9 cellular contexts compared by ENCODE assay signal in genomic region chr3:133479895-133480669, GRCh38.
DNase-seq lines count a peak whose midpoint lies in the region; ATAC-seq and TF ChIP-seq lines count a peak whose summit lies in the region.
"Had no signal": no experiment of that assay in that cellular context is flagged by ENCODE, and none has a peak within 500 bp of the region (broad histone marks: within the 10 kb centered on the region; RNA-seq: fewer than 3 reads in every experiment).

No MANE protein-coding gene starts in this region.

- peaks cover 15% of the 10 kb centered on the region for H3K9me3 ChIP-seq in OCI-LY7 (ENCODE audit: low read length)

- TSS peak; percentile 50 for BruUV-seq in OCI-LY7 (replicated peaks; lab: Mats Ljungman, UMichigan)

- H3K4me1 Mint-ChIP-seq in progenitor cell of endocrine pancreas (ENCODE audit: low read depth) = peaks cover 43% of the 10 kb centered on the region

- H3K9me2 ChIP-seq in OCI-LY7 (ENCODE audit: insufficient read depth, low read length) = no peaks in the 10 kb centered on the region

- CTCF ChIA-PET in OCI-LY7 (lab: Charles Lee; ENCODE audit: unreplicated experiment) = interaction anchor here (1.3 to 3.5 kb wide), 5 partner anchors 10 to 93 kb away, joined by 3 to 20 read pairs (median 9); partner anchors contain the start of gene CDV3

- no peak for TF ChIP-seq CTCF in OCI-LY7 (conservative IDR thresholded peaks at IDR 0.05; ENCODE audit: low read length)
- TF ChIP-seq CTCF in progenitor cell of endocrine pancreas (IDR thresholded peaks at IDR 0.05; ENCODE audit: unreplicated experiment) = no peak

- H3K4me3 Mint-ChIP-seq in progenitor cell of endocrine pancreas (ENCODE audit: low read depth) = no peak overlapping the region

- DNase-seq in OCI-LY7 (ENCODE audit: low spot score) (peak; percentile 77), progenitor cell of endocrine pancreas (ENCODE audit: low spot score, unreplicated experiment) (no peak), OCI-M2 (lab: John Stamatoyannopoulos, UW; ENCODE audit: unreplicated experiment) (no peak), MV-4-11 (lab: John Stamatoyannopoulos, UW) (no peak), NCI-H128 (lab: John Stamatoyannopoulos, UW; ENCODE audit: unreplicated experiment) (no peak), NCI-H2196 treated with DMSO at 0.1 percent for 48 hours (lab: John Stamatoyannopoulos, UW; ENCODE audit: unreplicated experiment) (no peak)
- DNase-seq: stimulated activated CD4-positive, alpha-beta T cell treated with anti-CD3 and anti-CD28 coated beads, Interleukin-15, amount 100 ng/mL, for 24 hours had no signal

- peaks cover 10% of the 10 kb centered on the region for H3K36me3 ChIP-seq in OCI-LY7 (ENCODE audit: insufficient read depth, low read length)

- H3K79me2 ChIP-seq in OCI-LY7 (ENCODE audit: insufficient read depth, low read depth, low read length) = peaks cover 22% of the 10 kb centered on the region; the same call in 1 of the 2 replicates

- intact Hi-C loops in OCI-LY7 (cut with micrococcal nuclease; ENCODE audit: unreplicated experiment) = no loop called here

- peaks cover 59% of the 10 kb centered on the region for H3K4me1 ChIP-seq in OCI-LY7 (ENCODE audit: insufficient read depth, low read length, poor library complexity, severe bottlenecking)

- peak overlapping the region; percentile 99 for H3K27ac Mint-ChIP-seq in progenitor cell of endocrine pancreas

- POLR2A ChIA-PET in OCI-LY7 (lab: Charles Lee) = interaction anchor here (0.5 to 12.3 kb wide), 21 partner anchors 9 to 126 kb away, joined by 3 to 196 read pairs (median 5); partner anchors contain the start of gene CDV3

- no peaks in the 10 kb centered on the region for H3K36me3 Mint-ChIP-seq in progenitor cell of endocrine pancreas (ENCODE audit: insufficient read depth)

- peaks cover 10% of the 10 kb centered on the region for H3K9me3 Mint-ChIP-seq in progenitor cell of endocrine pancreas (ENCODE audit: low read depth)

- H3K27me3 Mint-ChIP-seq in progenitor cell of endocrine pancreas = no peaks in the 10 kb centered on the region

- H3K4me3 ChIP-seq in OCI-LY7 (ENCODE audit: low read depth, low read length, poor library complexity, severe bottlenecking) = peak overlapping the region; percentile 55

- ATAC-seq in GM18907 (IDR thresholded peaks at IDR 0.05; ENCODE audit: unreplicated experiment) (peak; percentile 54), HG02798 (IDR thresholded peaks at IDR 0.05; ENCODE audit: poor library complexity, unreplicated experiment) (peak; percentile 73)

- peak overlapping the region; percentile 87 for H3K4me2 ChIP-seq in OCI-LY7 (ENCODE audit: low read length)

- peak overlapping the region; percentile 26; the same call in 1 of the 2 replicates for H2AFZ ChIP-seq in OCI-LY7 (ENCODE audit: low read length)

- H3K27ac ChIP-seq in OCI-LY7 (ENCODE audit: low read depth, low read length, poor library complexity, severe bottlenecking) = peak overlapping the region; percentile 98

- H4K20me1 ChIP-seq in OCI-LY7 (ENCODE audit: insufficient read depth, low read length) = no peaks in the 10 kb centered on the region
